Comparison of ENCODE assay signal across 18 cellular contexts in genomic region chr18:40782731-40783130, GRCh38.
DNase-seq lines count a peak whose midpoint lies in the region; ATAC-seq, FAIRE-seq and TF ChIP-seq lines count a peak whose summit lies in the region.
"Had no signal": no experiment of that assay in that cellular context is flagged by ENCODE, and none has a peak within 500 bp of the region (broad histone marks: within the 10 kb centered on the region; RNA-seq: fewer than 3 reads in every experiment).

No MANE protein-coding gene starts in this region.

- no peak overlapping the region for H2BK12ac ChIP-seq in H1 (ENCODE audit: low read depth, low read length)

- in situ Hi-C loops in HepG2 (cut with HindIII; ENCODE audit: extremely low pct_ligation_motif_present, low pct_unique_long_range_greater_than_20kb) = no loop called here

- no peak for TF ChIP-seq POLR2A in HepG2 (IDR thresholded peaks at IDR 0.05; ENCODE audit: insufficient read depth in 1 of 2, low read depth in 2 of 2, low read length in 2 of 2)
- no peak for TF ChIP-seq POLR2A in right lobe of liver (IDR thresholded peaks at IDR 0.05)
- TF ChIP-seq POLR2A in H1 (IDR thresholded peaks at IDR 0.05; ENCODE audit: control extremely low read depth in 1 of 2, low read depth in 2 of 2, low read length in 2 of 2) = no peak

- H3K4ac ChIP-seq in H1 (replicated peaks; ENCODE audit: insufficient read length, low read depth, low read length) = no peak overlapping the region

- H3K4me3 ChIP-seq in HepG2 (replicated peaks in 1 of 3; ENCODE audit: insufficient read depth in 1 of 3, low read depth in 2 of 3, low read length in 3 of 3) = no peak overlapping the region
- no peak overlapping the region for H3K4me3 ChIP-seq in right lobe of liver
- no peak overlapping the region for H3K4me3 ChIP-seq in H1 (ENCODE audit: extremely low read depth in 1 of 4, insufficient read depth in 2 of 4, low read depth in 3 of 4, low read length in 4 of 4)
- H3K4me3 ChIP-seq: A549; BLaER1 treated with 17β-estradiol and CSF1 and Interleukin-3, amounts not matched to agents 10 nM and 100 nM had no signal

- DNase-seq in HepG2 (ENCODE audit: low spot score) (no peak), right lobe of liver (no peak), H1 (ENCODE audit: low read depth in 1 of 2, low spot score in 2 of 2) (no peak), NCI-H1092 treated with DMSO at 0.1 percent for 48 hours (lab: John Stamatoyannopoulos, UW) (no peak)
- DNase-seq in activated CD4-positive, alpha-beta T cell treated with anti-CD3 and anti-CD28 coated beads for 1 hour = no peak
- DNase-seq: AML-193; CD4-positive, alpha-beta memory T cell; CD4-positive, CD25-positive, alpha-beta regulatory T cell; CD8-positive, alpha-beta memory T cell; COR-L47; DMS79 treated with DMSO at 0.1 percent for 48 hours; GF-D8 had no signal

- no peak overlapping the region for H2AFZ ChIP-seq in HepG2 (ENCODE audit: low read length)
- H2AFZ ChIP-seq in H1 (ENCODE audit: low read length) = no peak overlapping the region

- H2BK120ac ChIP-seq in H1 (replicated peaks; ENCODE audit: low read depth, low read length) = no peak overlapping the region

- H2AK5ac ChIP-seq in H1 (ENCODE audit: low read depth, low read length) = no peak overlapping the region

- CTCF ChIA-PET in HepG2 (lab: Yijun Ruan, JAX; ENCODE audit: low intra/inter-chr PET ratio, low total read pairs) (no interaction called here), H1 (lab: Charles Lee; ENCODE audit: partially characterized antibody) (no interaction called here)

- no peak overlapping the region for H3K9ac ChIP-seq in HepG2 (ENCODE audit: insufficient read depth, low read depth, low read length)
- H3K9ac ChIP-seq in H1 (replicated peaks in 1 of 4; ENCODE audit: extremely low read depth in 1 of 4, low read depth in 3 of 4, low read length in 3 of 4) = no peak overlapping the region
- H3K9ac ChIP-seq: BLaER1 treated with 17β-estradiol and CSF1 and Interleukin-3, amounts not matched to agents 10 nM and 100 nM had no signal

- H2BK20ac ChIP-seq in H1 (ENCODE audit: low read length) = no peak overlapping the region

- H3K9me3 ChIP-seq in HepG2 (ENCODE audit: low read length) (no peaks in the 10 kb centered on the region), right lobe of liver (no peaks in the 10 kb centered on the region), H1 (ENCODE audit: insufficient read depth in 2 of 2, low read depth in 1 of 2, low read length in 1 of 2) (no peaks in the 10 kb centered on the region)
- H3K9me3 ChIP-seq: A549; BLaER1 treated with 17β-estradiol and CSF1 and Interleukin-3, amounts not matched to agents 10 nM and 100 nM had no signal

- no TSS peak for BruUV-seq in HepG2 (replicated peaks; lab: Mats Ljungman, UMichigan)

- no peak overlapping the region for H3K56ac ChIP-seq in H1 (replicated peaks; ENCODE audit: insufficient read length, low read depth, low read length)

- intact Hi-C loops in HepG2 (cut with micrococcal nuclease; ENCODE audit: unreplicated experiment) = no loop called here
- intact Hi-C loops in right lobe of liver (cut with DNase I) = no loop called here

- POLR2A ChIA-PET in HepG2 (lab: Yijun Ruan, JAX) = no interaction called here
- POLR2A ChIA-PET in H1 (lab: Charles Lee; ENCODE audit: partially characterized antibody) = no interaction called here

- H3K79me2 ChIP-seq in HepG2 (ENCODE audit: insufficient read depth, low read length) (no peaks in the 10 kb centered on the region), H1 (ENCODE audit: control insufficient read depth in 1 of 2, insufficient read depth in 2 of 2, low read length in 2 of 2) (no peaks in the 10 kb centered on the region)

- no peak overlapping the region for H3K4me2 ChIP-seq in HepG2 (ENCODE audit: low read depth, low read length)
- H3K4me2 ChIP-seq in H1 (ENCODE audit: insufficient read depth in 1 of 2, low read depth in 2 of 2, low read length in 2 of 2) = no peak overlapping the region
- H3K4me2 ChIP-seq: A549; BLaER1 treated with 17β-estradiol and CSF1 and Interleukin-3, amounts not matched to agents 10 nM and 100 nM had no signal

- TF ChIP-seq RAD21 in HepG2 (CRISPR knock-in tag; IDR thresholded peaks at IDR 0.05) (no peak), H1 (IDR thresholded peaks at IDR 0.05 in 1 of 2, conservative IDR thresholded peaks at IDR 0.05 in 1 of 2; ENCODE audit: low read depth in 2 of 2, low read length in 2 of 2) (no peak)

- H3K14ac ChIP-seq in H1 (ENCODE audit: insufficient read length) = no peak overlapping the region

- H4K5ac ChIP-seq in H1 (ENCODE audit: insufficient read length, low read depth, low read length) = no peak overlapping the region

- H2BK15ac ChIP-seq in H1 (ENCODE audit: low read length) = no peak overlapping the region

- H3K79me1 ChIP-seq in H1 (ENCODE audit: low read depth, low read length) = no peaks in the 10 kb centered on the region

- no peak overlapping the region for H2BK5ac ChIP-seq in H1 (ENCODE audit: low read depth, low read length)

- no peak for TF ChIP-seq CTCF in HepG2 (CRISPR knock-in tag; IDR thresholded peaks at IDR 0.05)
- TF ChIP-seq CTCF in right lobe of liver (IDR thresholded peaks at IDR 0.05) = no peak
- TF ChIP-seq CTCF in H1 (IDR thresholded peaks at IDR 0.05; ENCODE audit: control extremely low read depth in 1 of 3, insufficient read depth in 1 of 3, low read depth in 1 of 3, low read length in 3 of 3) = no peak

- FAIRE-seq in HepG2 (lab: Jason Lieb, UNC) = no peak
- peak; percentile 52 for FAIRE-seq in H1 (lab: Jason Lieb, UNC)
- FAIRE-seq: A549, G401.6, GM12891, GM19239 had no signal

- H3K23me2 ChIP-seq in H1 (ENCODE audit: low read depth, low read length) = no peaks in the 10 kb centered on the region; the same call in 1 of the 2 replicates

- H4K8ac ChIP-seq in H1 (ENCODE audit: extremely low read depth, insufficient read depth, low read length) = no peak overlapping the region

- no peak for ATAC-seq in HepG2
- no peak for ATAC-seq in right lobe of liver
- ATAC-seq: A549 had no signal

- H3K27ac ChIP-seq in HepG2 (ENCODE audit: extremely low read length, insufficient read depth, low read length) (no peak overlapping the region), right lobe of liver (no peak overlapping the region), H1 (ENCODE audit: low read depth, low read length) (no peak overlapping the region)
- H3K27ac ChIP-seq: 22Rv1; A549; BLaER1 treated with 17β-estradiol and CSF1 and Interleukin-3, amounts not matched to agents 10 nM and 100 nM had no signal

- no peaks in the 10 kb centered on the region; a peak in 1 of 5 replicates for H3K27me3 ChIP-seq in HepG2 (ENCODE audit: control insufficient read depth in 1 of 2, insufficient read depth in 2 of 2, low read length in 2 of 2)
- H3K27me3 ChIP-seq in right lobe of liver = no peaks in the 10 kb centered on the region
- H3K27me3 ChIP-seq in H1 (replicated peaks in 1 of 4; ENCODE audit: control insufficient read depth in 3 of 4, extremely low read depth in 1 of 4, insufficient read depth in 3 of 4, low read length in 3 of 4) = no peaks in the 10 kb centered on the region
- H3K27me3 ChIP-seq: BLaER1 treated with 17β-estradiol and CSF1 and Interleukin-3, amounts not matched to agents 10 nM and 100 nM had no signal

- H4K20me1 ChIP-seq in HepG2 (ENCODE audit: insufficient read depth, low read length) = no peaks in the 10 kb centered on the region
- no peaks in the 10 kb centered on the region for H4K20me1 ChIP-seq in H1 (replicated peaks in 1 of 2; ENCODE audit: control insufficient read depth in 1 of 2, insufficient read depth in 2 of 2, low read length in 2 of 2)
- H4K20me1 ChIP-seq: BLaER1 treated with 17β-estradiol and CSF1 and Interleukin-3, amounts not matched to agents 10 nM and 100 nM had no signal

- H4K91ac ChIP-seq in H1 (replicated peaks; ENCODE audit: insufficient read length, low read length) = no peak overlapping the region

- no peak overlapping the region for H3K18ac ChIP-seq in H1 (ENCODE audit: extremely low read depth, low read length)

- H3K36me3 ChIP-seq in HepG2 (replicated peaks in 1 of 2; ENCODE audit: control insufficient read depth in 1 of 2, insufficient read depth in 2 of 2, low read length in 2 of 2) (no peaks in the 10 kb centered on the region), right lobe of liver (no peaks in the 10 kb centered on the region), H1 (ENCODE audit: control insufficient read depth in 2 of 4, insufficient read depth in 4 of 4, low read length in 3 of 4) (no peaks in the 10 kb centered on the region)
- H3K36me3 ChIP-seq: BLaER1 treated with 17β-estradiol and CSF1 and Interleukin-3, amounts not matched to agents 10 nM and 100 nM had no signal

- no peak overlapping the region for H3K23ac ChIP-seq in H1 (ENCODE audit: insufficient read length)

- 0% methylated on average over 1 of the region's 1 CpG for WGBS in HepG2 (ENCODE audit: low lambda C conversion rate)
- WGBS in right lobe of liver (ENCODE audit: insufficient coverage, low coverage, low lambda C conversion rate, missing lambda C conversion rate) = 30% methylated on average over 1 of the region's 1 CpG
- 86% methylated on average over 1 of the region's 1 CpG; no CpG with 5 or more reads in 1 of the 2 experiments for WGBS in H1 (ENCODE audit: extremely low coverage in 1 of 2, insufficient coverage in 1 of 2, insufficient read length in 1 of 2, insufficient replicate concordance in 2 of 2, low coverage in 1 of 2, low lambda C conversion rate in 2 of 2, missing lambda C conversion rate in 1 of 2), 2 experiments

- TF ChIP-seq EP300 in HepG2 (IDR thresholded peaks at IDR 0.05; ENCODE audit: low read depth in 2 of 2, low read length in 2 of 2) = no peak
- no peak for TF ChIP-seq EP300 in HepG2 (CRISPR knock-in tag; IDR thresholded peaks at IDR 0.05; ENCODE audit: borderline replicate concordance)
- TF ChIP-seq EP300 in H1 (IDR thresholded peaks at IDR 0.05; ENCODE audit: borderline replicate concordance in 1 of 2, low read depth in 2 of 2, low read length in 2 of 2) = no peak

- H3K4me1 ChIP-seq in HepG2 (ENCODE audit: insufficient read depth, low read length) = no peaks in the 10 kb centered on the region
- no peaks in the 10 kb centered on the region for H3K4me1 ChIP-seq in right lobe of liver
- no peaks in the 10 kb centered on the region for H3K4me1 ChIP-seq in H1 (replicated peaks in 1 of 4; ENCODE audit: control insufficient read depth in 3 of 4, insufficient read depth in 4 of 4, low read length in 3 of 4)
- H3K4me1 ChIP-seq: A549; BLaER1 treated with 17β-estradiol and CSF1 and Interleukin-3, amounts not matched to agents 10 nM and 100 nM had no signal

TF ChIP-seq in HepG2, 621 proteins besides CTCF, POLR2A, EP300 and RAD21:
- TF ChIP-seq CEBPB (IDR thresholded peaks at IDR 0.05; ENCODE audit: borderline replicate concordance, low read depth, low read length) (peak; percentile 53; the same call in 1 of the 2 replicates), BORCS8-MEF2B (CRISPR knock-in tag; IDR thresholded peaks at IDR 0.05) (no peak), SIX1 (CRISPR knock-in tag; IDR thresholded peaks at IDR 0.05; ENCODE audit: borderline replicate concordance) (no peak)

TF ChIP-seq in H1, 55 proteins besides CTCF, POLR2A, EP300 and RAD21 (continues in another document):
- no peak for TF ChIP-seq TBP (IDR thresholded peaks at IDR 0.05; ENCODE audit: low read depth, low read length)
- TF ChIP-seq KDM5A (IDR thresholded peaks at IDR 0.05; ENCODE audit: low read length) = no peak
- no peak for TF ChIP-seq HDAC2 (IDR thresholded peaks at IDR 0.05; ENCODE audit: borderline replicate concordance in 1 of 2, low read depth in 2 of 2, low read length in 2 of 2)
- TF ChIP-seq POLR2AphosphoS5 (IDR thresholded peaks at IDR 0.05; ENCODE audit: low read depth, low read length) = no peak

Comparison
In these comparisons a context has a peak if more than half of its experiments do, and no peak if none do; other contexts are left out.
1. Of the 41 proteins assayed by ChIP-seq in both HepG2 and H1: peak only in HepG2: CEBPB; only in H1: none; in both: none; in neither: 40.